In the genomic region with DNA sequence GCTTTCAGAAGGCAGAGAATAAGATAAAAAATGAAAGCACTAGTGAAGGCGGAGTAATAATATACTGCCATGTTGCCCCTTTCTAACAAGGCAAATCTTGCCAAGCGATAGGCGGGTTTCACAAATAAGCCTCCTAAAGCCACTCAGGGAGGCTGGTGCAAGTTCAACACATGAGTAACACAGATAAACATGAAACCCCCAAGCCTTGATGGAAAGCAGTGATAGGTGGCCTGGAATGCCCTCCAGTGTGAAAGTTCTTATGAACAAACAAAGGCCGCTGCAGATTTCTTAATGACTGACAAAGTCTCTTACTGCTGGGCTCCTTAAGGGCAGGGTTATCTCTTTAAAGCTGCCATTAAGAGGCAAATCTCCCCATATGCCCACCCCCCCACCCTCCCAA, we compare ENCODE assay signal across 21 cellular contexts.
DNase-seq lines count a peak whose midpoint lies in the region; ATAC-seq lines count a peak whose summit lies in the region.
"Had no signal": no experiment of that assay in that cellular context is flagged by ENCODE, and none has a peak within 500 bp of the region (broad histone marks: within the 10 kb centered on the region; RNA-seq: fewer than 3 reads in every experiment).

No MANE protein-coding gene starts in this region.

- ATAC-seq in GM19023 (IDR thresholded peaks at IDR 0.05; ENCODE audit: unreplicated experiment) = no peak
- ATAC-seq: T-cell had no signal

- DNase-seq in D341Med (ENCODE audit: low spot score) (peak; percentile 66), NCI-H1930 (lab: John Stamatoyannopoulos, UW) (peak; percentile 43 to 48), amniotic epithelial cell (ENCODE audit: low read depth) (peak; percentile 58), islet precursor cell (peak; percentile 81), amniotic stem cell (lab: John Stamatoyannopoulos, UW) (no peak), occipital lobe (lab: John Stamatoyannopoulos, UW) (no peak)
- no peak for DNase-seq in stimulated activated CD4-positive, alpha-beta T cell treated with anti-CD3 and anti-CD28 coated beads, Interleukin-4, amount 100 ng/mL, for 1 hour
- DNase-seq: 8988T; Caco-2; CD4-positive, alpha-beta memory T cell; DMS153; GDM1; H7; KG1; NCI-H1105 treated with DMSO at 0.1 percent for 48 hours; NCI-H2081; NCI-H510A; NK-92 treated with Interleukin-12 subunit alpha and Interleukin-12 subunit beta, amount 100 ng/mL, for 24 hours; Peyer's patch; T-cell had no signal

Comparison
In these comparisons a context has a peak if more than half of its experiments do, and no peak if none do; other contexts are left out.
1. DNase-seq: peak in D341Med (single experiment), NCI-H1930 (2 of 2), amniotic epithelial cell (single experiment) and islet precursor cell (single experiment); none in amniotic stem cell (single experiment), occipital lobe (single experiment) and stimulated activated CD4-positive, alpha-beta T cell treated with anti-CD3 and anti-CD28 coated beads, Interleukin-4, amount 100 ng/mL, for 1 hour (single experiment).